8 cellular contexts compared by ENCODE assay signal in genomic region chr2:160491922-160492371, GRCh38. TPM values are rescaled to one million over a fixed set of nuclear protein-coding genes. Genes with fewer than 3 reads are reported as not detected.
A peak's percentile ranks its signal among the peaks of the same experiment; 100 is the strongest.
DNase-seq lines count a peak whose midpoint lies in the region; ATAC-seq and TF ChIP-seq lines count a peak whose summit lies in the region.

No MANE protein-coding gene starts in this region.

- no peak for TF ChIP-seq POLR2A in esophagus muscularis mucosa (IDR thresholded peaks at IDR 0.05; ENCODE audit: low read depth)

- no peak for TF ChIP-seq CTCF in esophagus muscularis mucosa (IDR thresholded peaks at IDR 0.05)

- H3K4me2 ChIP-seq in neuronal stem cell (ENCODE audit: insufficient read depth, low read length, poor library complexity, severe bottlenecking), result peak overlapping the region; percentile 73

- no peak overlapping the region for H2AK5ac ChIP-seq in neuronal stem cell (ENCODE audit: low read depth, low read length)

- no peak overlapping the region for H3K4ac ChIP-seq in neuronal stem cell (ENCODE audit: low read length)

- H2BK5ac ChIP-seq in neuronal stem cell (ENCODE audit: low read length), result no peak overlapping the region

- no peak overlapping the region for H3K18ac ChIP-seq in neuronal stem cell (ENCODE audit: low read length)

- ATAC-seq in GM21390 (IDR thresholded peaks at IDR 0.05; ENCODE audit: unreplicated experiment) (no peak), GM21360 (IDR thresholded peaks at IDR 0.05; ENCODE audit: unreplicated experiment) (no peak), GM21447 (IDR thresholded peaks at IDR 0.05; ENCODE audit: unreplicated experiment) (no peak)

- no peak for TF ChIP-seq EP300 in esophagus muscularis mucosa (IDR thresholded peaks at IDR 0.05)

- no peak overlapping the region for H2BK12ac ChIP-seq in neuronal stem cell (ENCODE audit: low read length)

- no peak overlapping the region for H4K8ac ChIP-seq in neuronal stem cell (ENCODE audit: low read depth, low read length)

- no peak overlapping the region for H2BK120ac ChIP-seq in neuronal stem cell (ENCODE audit: low read depth, low read length)

- no peak overlapping the region for H4K91ac ChIP-seq in neuronal stem cell (ENCODE audit: low read depth, low read length, poor library complexity)

- H3K79me1 ChIP-seq in neuronal stem cell (ENCODE audit: low read depth, low read length), result no peaks in the 10 kb centered on the region

- no peaks in the 10 kb centered on the region for H3K36me3 ChIP-seq in SJCRH30
- H3K36me3 ChIP-seq in esophagus muscularis mucosa, result no peaks in the 10 kb centered on the region
- H3K36me3 ChIP-seq in neuronal stem cell (replicated peaks in 1 of 2; ENCODE audit: control insufficient read depth in 2 of 2, insufficient read depth in 2 of 2, low read length in 2 of 2), result no peaks in the 10 kb centered on the region

- peak; percentile 86 for DNase-seq in ELR (ENCODE audit: low read depth)
- peak; percentile 26 to 55 for DNase-seq in SJCRH30
- DNase-seq in esophagus muscularis mucosa (ENCODE audit: extremely low spot score), result no peak
- no peak for DNase-seq in neuronal stem cell (ENCODE audit: low spot score)
- DNase-seq in NOMO-1 (lab: John Stamatoyannopoulos, UW; ENCODE audit: unreplicated experiment in 2 of 2), result no peak

- peak overlapping the region; percentile 86 for H3K27ac ChIP-seq in SJCRH30
- peak overlapping the region; percentile 95 to 99 (median 98) for H3K27ac ChIP-seq in esophagus muscularis mucosa (replicated peaks in 1 of 4)
- H3K27ac ChIP-seq in neuronal stem cell (replicated peaks; ENCODE audit: low read length), result no peak overlapping the region

- WGBS in esophagus muscularis mucosa, result 15% methylated on average over 10 of the region's 10 CpGs
- WGBS in neuronal stem cell (ENCODE audit: extremely low coverage in 2 of 2, insufficient read length in 2 of 2, insufficient replicate concordance in 1 of 2), 2 donors, result no CpG with 5 or more reads among the region's 10 CpGs

- no peak overlapping the region for H2BK15ac ChIP-seq in neuronal stem cell (ENCODE audit: low read length)

- intact Hi-C loops in esophagus muscularis mucosa (cut with DNase I), result loop anchor here (5.0 to 10.0 kb wide), 5 partner anchors 85 to 480 kb away; no protein-coding TSS in a partner anchor

- no peaks in the 10 kb centered on the region for H3K9me3 ChIP-seq in SJCRH30 (replicated peaks)
- H3K9me3 ChIP-seq in esophagus muscularis mucosa, result no peaks in the 10 kb centered on the region
- H3K9me3 ChIP-seq in neuronal stem cell (replicated peaks in 1 of 2; ENCODE audit: control insufficient read depth in 2 of 2, insufficient read depth in 1 of 2, low read depth in 1 of 2, low read length in 2 of 2), result no peaks in the 10 kb centered on the region

- H3K27me3 ChIP-seq in SJCRH30 (no peaks in the 10 kb centered on the region), esophagus muscularis mucosa (no peaks in the 10 kb centered on the region), neuronal stem cell (ENCODE audit: control insufficient read depth in 3 of 3, insufficient read depth in 3 of 3, low read depth in 1 of 3, low read length in 3 of 3) (no peaks in the 10 kb centered on the region)

- H3K4me1 ChIP-seq in SJCRH30 (peaks cover 3% of the 10 kb centered on the region), esophagus muscularis mucosa (peaks cover 15 to 58% (median 54%) of the 10 kb centered on the region in 4 donors), neuronal stem cell (ENCODE audit: control insufficient read depth in 2 of 2, insufficient read depth in 1 of 2, low read depth in 1 of 2, low read length in 2 of 2) (peaks cover 1 to 8% of the 10 kb centered on the region in 2 donors)

- no peak overlapping the region for H3K23ac ChIP-seq in neuronal stem cell (ENCODE audit: low read depth, low read length, poor library complexity)

- H3K4me3 ChIP-seq in SJCRH30 (peak overlapping the region; percentile 91), esophagus muscularis mucosa (peak overlapping the region; percentile 81 to 95 (median 91)), neuronal stem cell (ENCODE audit: low read length in 2 of 2) (peak overlapping the region; percentile 64 to 71)

- no peak overlapping the region for H3K14ac ChIP-seq in neuronal stem cell (ENCODE audit: low read length)

- no peak overlapping the region for H3K9ac ChIP-seq in neuronal stem cell (ENCODE audit: low read depth, low read length, poor library complexity)

- H2AFZ ChIP-seq in neuronal stem cell (ENCODE audit: low read length), result peak overlapping the region; percentile 92

RNA-seq across cellular contexts. Expression of gene RBMS1, which starts 1.7 kb away (rescaled TPM):
- total RNA-seq in SJCRH30 (2014; rRNA removed; shearing (Covaris generic)), result 79.2 and 86.6 TPM in 2 replicates
- total RNA-seq in esophagus muscularis mucosa, result 100 to 1,000 TPM in 1 of 4 donors, 10 to 100 TPM in 3; 86.8 to 116 (median 93.1) TPM
- 95.0 TPM for polyA plus RNA-seq in neuronal stem cell (2013, experiment 1 of 2)
- 105 TPM for polyA plus RNA-seq in neuronal stem cell (2013, experiment 2 of 2)

Comparison
In these comparisons a context has a peak if more than half of its experiments do, and no peak if none do; other contexts are left out.
1. DNase-seq: peak in ELR (single experiment) and SJCRH30 (2 of 2); none in esophagus muscularis mucosa (single experiment), neuronal stem cell (single experiment) and NOMO-1 (0 of 2).
2. Peak in every context shown above with its lines, with median percentiles within 50 percentile points of each other: H3K4me3 ChIP-seq.